8 cellular contexts compared by ENCODE assay signal in the genomic region with DNA sequence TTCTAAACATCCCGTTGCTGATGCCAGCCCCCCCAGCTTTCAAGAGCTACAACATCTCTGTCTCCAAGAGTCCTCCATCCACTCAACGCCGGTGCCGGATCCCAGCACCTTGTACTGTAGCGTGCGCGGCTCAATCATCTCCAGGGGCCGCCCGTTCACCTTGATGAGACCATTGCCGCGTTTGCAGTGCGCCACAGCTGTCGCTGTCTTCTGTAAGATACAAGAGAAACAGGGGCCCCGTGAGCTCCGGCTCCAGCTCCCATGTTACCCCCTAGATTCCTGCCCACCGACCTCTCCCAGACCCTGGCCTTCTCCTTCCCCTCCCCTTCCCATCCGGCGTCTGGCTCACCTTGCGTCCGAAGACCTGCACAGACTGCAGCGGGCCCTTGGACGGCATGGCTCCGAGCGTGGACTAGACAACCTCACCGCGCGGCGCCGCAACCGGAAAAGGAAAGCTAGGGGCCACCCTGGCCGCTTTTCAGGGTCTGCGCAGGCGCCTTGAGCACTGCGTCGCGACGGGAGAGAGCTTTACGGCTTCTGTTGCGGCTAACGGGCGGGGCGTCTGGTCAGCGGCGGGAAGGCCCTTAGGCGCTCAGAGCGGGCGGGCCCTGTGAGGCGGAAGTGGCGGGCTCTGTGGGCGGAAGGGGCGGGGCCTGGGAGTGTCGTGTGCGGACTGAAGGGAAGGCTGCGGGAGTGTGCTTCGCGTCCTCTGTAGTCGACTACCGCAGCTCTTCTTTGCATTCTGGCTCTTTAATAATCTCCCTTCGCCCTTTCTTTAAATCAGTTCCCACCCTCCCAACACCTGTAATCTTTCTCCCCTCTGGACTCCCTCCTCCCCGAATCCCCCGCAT. TPM values are rescaled to one million over a fixed set of nuclear protein-coding genes. Genes with fewer than 3 reads are reported as not detected.
DNase-seq lines count a peak whose midpoint lies in the region; ATAC-seq and TF ChIP-seq lines count a peak whose summit lies in the region.

A gene (minus strand): TSS at position 451 of the 851 bp plus-strand sequence. CDS start 54 bp downstream, at position 397.

- peaks cover 41% of the 10 kb centered on the region for H3K36me3 Mint-ChIP-seq in activated naive CD8-positive, alpha-beta T cell treated with anti-CD3 and anti-CD28 coated beads, Interleukin-2, amount 50 U/mL, for 24 hours (ENCODE audit: low read depth)

- TF ChIP-seq CTCF in GM12875 (IDR thresholded peaks at IDR 0.05; ENCODE audit: borderline replicate concordance, insufficient read depth, low read depth, low read length), result no peak
- peak in 2 of 5 experiments; percentile 53 to 58 for TF ChIP-seq CTCF in tibial nerve (IDR thresholded peaks at IDR 0.05)

- peaks cover 60% of the 10 kb centered on the region for H3K4me1 Mint-ChIP-seq in activated naive CD8-positive, alpha-beta T cell treated with anti-CD3 and anti-CD28 coated beads, Interleukin-2, amount 50 U/mL, for 24 hours

- peak within 1 kb of the TSS; percentile 45 for H2AFZ ChIP-seq in trophoblast cell (ENCODE audit: insufficient read depth, low read length, poor library complexity)

- H2AK5ac ChIP-seq in trophoblast cell (ENCODE audit: low read length), result peak within 1 kb of the TSS; percentile 95

- H3K14ac ChIP-seq in trophoblast cell (ENCODE audit: low read length), result peak within 1 kb of the TSS; percentile 98

- H3K4me1 ChIP-seq in trophoblast cell (ENCODE audit: control insufficient read depth in 1 of 2, insufficient read depth in 2 of 2, low read length in 2 of 2), result peaks cover 5 to 14% of the 10 kb centered on the region in 2 experiments
- H3K4me1 ChIP-seq in tibial nerve, result peaks cover 0 to 50% (median 33%) of the 10 kb centered on the region in 4 donors

- TF ChIP-seq POLR2A in tibial nerve (IDR thresholded peaks at IDR 0.05), result peak; percentile 77 to 95

- H3K27me3 Mint-ChIP-seq in activated naive CD8-positive, alpha-beta T cell treated with anti-CD3 and anti-CD28 coated beads, Interleukin-2, amount 50 U/mL, for 24 hours, result peaks cover 5% of the 10 kb centered on the region

- WGBS in trophoblast cell (ENCODE audit: extremely low coverage, insufficient coverage, insufficient read length), result no CpG with 5 or more reads among the region's 61 CpGs
- 0% methylated on average over 57 to 59 of the region's 61 CpGs for WGBS in tibial nerve, 2 donors

- H3K79me1 ChIP-seq in trophoblast cell (ENCODE audit: low read length), result peaks cover 6% of the 10 kb centered on the region

- H3K4me2 ChIP-seq in trophoblast cell (ENCODE audit: low read length), result peak within 1 kb of the TSS; percentile 88

- H3K79me2 ChIP-seq in trophoblast cell (ENCODE audit: control insufficient read depth, insufficient read depth, low read length, poor library complexity), result peaks cover 10% of the 10 kb centered on the region

- intact Hi-C loops in Right ventricle myocardium superior (cut with DNase I), result loop anchor here (5.0 kb wide), 1 partner anchor 107 kb away; a partner anchor contains a TSS

- H3K4me3 Mint-ChIP-seq in activated naive CD8-positive, alpha-beta T cell treated with anti-CD3 and anti-CD28 coated beads, Interleukin-2, amount 50 U/mL, for 24 hours, result peak within 1 kb of the TSS; percentile 100

- H3K4me3 ChIP-seq in GM12875 (ENCODE audit: low read depth, low read length) (peak within 1 kb of the TSS; percentile 81), trophoblast cell (ENCODE audit: low read depth, low read length) (peak within 1 kb of the TSS; percentile 100), tibial nerve (peak within 1 kb of the TSS; percentile 71 to 97 (median 82))

- peak within 1 kb of the TSS; percentile 41 for H3K23ac ChIP-seq in trophoblast cell (ENCODE audit: low read length)

- peak within 1 kb of the TSS; percentile 98 for H3K18ac ChIP-seq in trophoblast cell (ENCODE audit: low read length)

- H2BK120ac ChIP-seq in trophoblast cell (ENCODE audit: insufficient read depth, low read length, poor library complexity), result peak within 1 kb of the TSS; percentile 89

- DNase-seq in NCI-H1436 treated with DMSO at 0.1 percent for 48 hours (lab: John Stamatoyannopoulos, UW), result peak; percentile 86
- peak; percentile 98 for DNase-seq in T follicular helper cell (ENCODE audit: low read depth)
- peak; percentile 100 for DNase-seq in activated naive CD8-positive, alpha-beta T cell treated with anti-CD3 and anti-CD28 coated beads, Interleukin-2, amount 50 U/mL, for 24 hours
- DNase-seq in Right ventricle myocardium superior, result peak; percentile 99
- DNase-seq in trophoblast cell, result peak; percentile 99
- DNase-seq in tibial nerve (ENCODE audit: low spot score in 2 of 2), result peak; percentile 95 to 96

- ATAC-seq in HG02798 (IDR thresholded peaks at IDR 0.05; ENCODE audit: poor library complexity, unreplicated experiment) (peak; percentile 90), Right ventricle myocardium superior (ENCODE audit: poor library complexity) (peak; percentile 99)
- peak; percentile 85 for ATAC-seq in activated naive CD8-positive, alpha-beta T cell treated with anti-CD3 and anti-CD28 coated beads, Interleukin-2, amount 50 U/mL, for 24 hours

- H3K27ac ChIP-seq in trophoblast cell (ENCODE audit: low read depth, low read length), result peak within 1 kb of the TSS; percentile 42
- peak within 1 kb of the TSS; percentile 40 to 97 (median 88) for H3K27ac ChIP-seq in tibial nerve

- no peaks in the 10 kb centered on the region for H3K9me3 Mint-ChIP-seq in activated naive CD8-positive, alpha-beta T cell treated with anti-CD3 and anti-CD28 coated beads, Interleukin-2, amount 50 U/mL, for 24 hours

- H3K9ac ChIP-seq in trophoblast cell (ENCODE audit: low read length), result peak within 1 kb of the TSS; percentile 100

- H2BK12ac ChIP-seq in trophoblast cell (ENCODE audit: low read length), result no peak within 1 kb of the TSS

- H3K9me3 ChIP-seq in trophoblast cell (ENCODE audit: insufficient read depth, low read depth, low read length) (no peaks in the 10 kb centered on the region), tibial nerve (no peaks in the 10 kb centered on the region)

- H2BK5ac ChIP-seq in trophoblast cell (ENCODE audit: low read depth, low read length, poor library complexity), result peak within 1 kb of the TSS; percentile 84

- H4K12ac ChIP-seq in trophoblast cell (ENCODE audit: low read depth, low read length), result peak within 1 kb of the TSS; percentile 91

- peak; percentile 88 to 99 for TF ChIP-seq EP300 in tibial nerve (IDR thresholded peaks at IDR 0.05)

- H3K36me3 ChIP-seq in trophoblast cell (ENCODE audit: control insufficient read depth in 1 of 2, insufficient read depth in 2 of 2, low read length in 2 of 2) (peaks cover 22 to 26% of the 10 kb centered on the region in 2 experiments), tibial nerve (peaks cover 0 to 39% (median 11%) of the 10 kb centered on the region in 3 donors)

- peak within 1 kb of the TSS; percentile 95 for H4K91ac ChIP-seq in trophoblast cell (ENCODE audit: low read depth, low read length)

- H3K27me3 ChIP-seq in trophoblast cell (ENCODE audit: insufficient read depth, low read length) (no peaks in the 10 kb centered on the region), tibial nerve (no peaks in the 10 kb centered on the region)

- peak within 1 kb of the TSS; percentile 93 for H4K8ac ChIP-seq in trophoblast cell (ENCODE audit: low read depth, low read length)

- H3K27ac Mint-ChIP-seq in activated naive CD8-positive, alpha-beta T cell treated with anti-CD3 and anti-CD28 coated beads, Interleukin-2, amount 50 U/mL, for 24 hours, result peak within 1 kb of the TSS; percentile 99

- peak within 1 kb of the TSS; percentile 100 for H3K4ac ChIP-seq in trophoblast cell (ENCODE audit: low read depth, low read length)

RNA-seq across cellular contexts. Expression of the gene that starts here (rescaled TPM):
- 1,176 TPM for total RNA-seq in Right ventricle myocardium superior
- 3,136 and 3,193 TPM in 2 replicates for polyA plus RNA-seq in trophoblast cell (2013)
- total RNA-seq in tibial nerve, result 1,000 to 10,000 TPM; 1,048 to 1,762 (median 1,462) TPM

Comparison
In these comparisons a context has a peak if more than half of its experiments do, and no peak if none do; other contexts are left out.
1. Peak in every context shown above with its lines: DNase-seq, ATAC-seq, H3K4me3 ChIP-seq and H3K27ac ChIP-seq.